ENCODE assay signal across 13 cellular contexts in the genomic region with DNA sequence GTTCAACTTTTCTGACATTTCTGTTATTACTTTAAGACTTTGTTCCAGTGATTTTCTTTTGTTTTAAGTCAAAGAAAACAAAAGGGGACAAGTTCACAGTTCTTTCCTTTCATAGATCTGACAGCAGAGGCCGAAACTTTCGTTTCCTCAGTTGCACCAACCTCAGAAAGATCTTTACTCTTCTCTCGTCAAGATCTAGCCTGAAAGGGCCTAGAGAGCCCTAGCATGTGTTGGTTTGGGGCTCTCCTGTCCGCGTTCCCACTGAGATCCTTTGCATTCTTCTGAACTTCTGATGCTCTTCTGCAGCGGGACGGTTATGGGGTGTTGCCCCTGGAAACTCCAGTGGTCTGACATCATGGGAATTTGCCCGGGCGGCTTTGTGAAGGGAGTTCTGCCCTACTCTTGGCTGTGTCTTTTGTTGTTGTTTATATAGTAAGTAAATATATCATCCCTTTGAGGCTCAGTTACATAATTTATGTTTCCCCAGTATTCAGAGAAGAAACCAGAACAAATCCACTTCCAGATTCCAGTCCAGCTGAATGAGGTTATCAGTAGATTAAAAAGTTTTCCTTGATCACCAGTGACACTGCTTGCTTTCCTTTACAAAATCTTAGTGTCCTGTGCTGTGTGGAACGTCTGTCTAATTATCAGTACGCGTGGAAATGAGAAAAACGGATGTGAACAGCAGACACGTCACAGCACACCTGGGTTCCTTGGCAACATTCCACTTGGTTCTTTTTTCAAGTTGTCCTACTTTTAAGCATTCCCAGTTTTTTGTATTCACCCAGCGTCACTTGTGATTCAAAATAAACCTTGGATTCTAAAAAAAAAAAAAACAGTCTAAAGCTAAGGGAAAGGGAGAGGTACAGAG.
A peak's percentile ranks its signal among the peaks of the same experiment; 100 is the strongest.
DNase-seq lines count a peak whose midpoint lies in the region; ATAC-seq and TF ChIP-seq lines count a peak whose summit lies in the region.
"Had no signal": no experiment of that assay in that cellular context is flagged by ENCODE, and none has a peak within 500 bp of the region (broad histone marks: within the 10 kb centered on the region; RNA-seq: fewer than 3 reads in every experiment).

No MANE protein-coding gene starts in this region.

- H3K4me1 ChIP-seq in heart right ventricle (peaks cover 0 to 35% (median 12%) of the 10 kb centered on the region in 9 donors), neuronal stem cell (ENCODE audit: control insufficient read depth in 2 of 2, insufficient read depth in 1 of 2, low read depth in 1 of 2, low read length in 2 of 2) (peaks cover 2 to 10% of the 10 kb centered on the region in 2 donors)
- H3K4me1 ChIP-seq: SJCRH30 had no signal

- WGBS in heart right ventricle, 2 donors = 44 to 58% methylated on average over 15 of the region's 15 CpGs
- WGBS in neuronal stem cell (ENCODE audit: extremely low coverage in 2 of 2, insufficient read length in 2 of 2, insufficient replicate concordance in 1 of 2), 2 donors = no CpG with 5 or more reads among the region's 15 CpGs

- H2BK12ac ChIP-seq in neuronal stem cell (ENCODE audit: low read length) = no peak overlapping the region

- H3K27me3 ChIP-seq in heart right ventricle (no peaks in the 10 kb centered on the region), neuronal stem cell (ENCODE audit: control insufficient read depth in 3 of 3, insufficient read depth in 3 of 3, low read depth in 1 of 3, low read length in 3 of 3) (peaks cover 0 to 2% (median 0%) of the 10 kb centered on the region in 3 experiments)
- H3K27me3 ChIP-seq: SJCRH30 had no signal

- intact Hi-C loops in heart right ventricle (cut with DNase I) = no loop called here

- H4K8ac ChIP-seq in neuronal stem cell (ENCODE audit: low read depth, low read length) = no peak overlapping the region

- H2AK5ac ChIP-seq in neuronal stem cell (ENCODE audit: low read depth, low read length) = no peak overlapping the region

- no peak overlapping the region for H2AFZ ChIP-seq in neuronal stem cell (ENCODE audit: low read length)

- H3K9ac ChIP-seq in neuronal stem cell (ENCODE audit: low read depth, low read length, poor library complexity) = no peak overlapping the region

- H3K27ac ChIP-seq in heart right ventricle = peak overlapping the region in 8 of 10 donors; percentile 31 to 67 (median 52)
- no peak overlapping the region for H3K27ac ChIP-seq in neuronal stem cell (replicated peaks; ENCODE audit: low read length)
- H3K27ac ChIP-seq: neutrophil, SJCRH30, VCaP had no signal

- H3K4me3 Mint-ChIP-seq in T-helper 2 cell treated with Interferon-gamma antibody and Interleukin-4, amounts not matched to agents 5 μg/mL and 100 μg/mL, for 36 hours = no peak overlapping the region
- H3K4me3 Mint-ChIP-seq: stimulated activated naive CD8-positive, alpha-beta T cell treated with anti-CD3 and anti-CD28 coated beads, Interleukin-15, Interleukin-2, amounts not matched to agents 100 ng/mL and 50 ng/mL, for 24 hours had no signal

- DNase-seq in astrocyte of the spinal cord (ENCODE audit: low read depth, low spot score) (peak; percentile 67), heart right ventricle (peak in 1 of 2 donors; percentile 52), neuronal stem cell (ENCODE audit: low spot score) (no peak), ureter (ENCODE audit: low spot score) (peak; percentile 44), T-helper 9 cell (no peak)
- DNase-seq in T-helper 2 cell treated with Interferon-gamma antibody and Interleukin-4, amounts not matched to agents 5 μg/mL and 100 μg/mL, for 36 hours (ENCODE audit: low spot score) = no peak
- no peak for DNase-seq in activated naive CD4-positive, alpha-beta T cell treated with Interleukin-2 at 50 U/mL for 16 hours
- DNase-seq: MV-4-11, SJCRH30 had no signal

- TF ChIP-seq CTCF in astrocyte of the spinal cord (IDR thresholded peaks at IDR 0.05; ENCODE audit: low read depth, low read length) = no peak
- TF ChIP-seq CTCF in heart right ventricle (IDR thresholded peaks at IDR 0.05) = no peak

- H3K4ac ChIP-seq in neuronal stem cell (ENCODE audit: low read length) = no peak overlapping the region

- H3K27ac Mint-ChIP-seq in T-helper 2 cell treated with Interferon-gamma antibody and Interleukin-4, amounts not matched to agents 5 μg/mL and 100 μg/mL, for 36 hours = no peak overlapping the region
- H3K27ac Mint-ChIP-seq: stimulated activated naive CD8-positive, alpha-beta T cell treated with anti-CD3 and anti-CD28 coated beads, Interleukin-15, Interleukin-2, amounts not matched to agents 100 ng/mL and 50 ng/mL, for 24 hours had no signal

- H3K36me3 ChIP-seq in heart right ventricle = peaks cover 0 to 59% (median 20%) of the 10 kb centered on the region in 9 donors
- H3K36me3 ChIP-seq in neuronal stem cell (replicated peaks in 1 of 2; ENCODE audit: control insufficient read depth in 2 of 2, insufficient read depth in 2 of 2, low read length in 2 of 2) = peaks cover 2 to 46% of the 10 kb centered on the region in 2 donors
- H3K36me3 ChIP-seq: neutrophil had no signal

- in situ Hi-C loops in astrocyte of the spinal cord (cut with HindIII; ENCODE audit: low sequenced_read_pairs) = no loop called here

- H3K36me3 Mint-ChIP-seq in T-helper 2 cell treated with Interferon-gamma antibody and Interleukin-4, amounts not matched to agents 5 μg/mL and 100 μg/mL, for 36 hours (ENCODE audit: low read depth) = no peaks in the 10 kb centered on the region

- no peak overlapping the region for H2BK15ac ChIP-seq in neuronal stem cell (ENCODE audit: low read length)

- no peaks in the 10 kb centered on the region for H3K9me3 Mint-ChIP-seq in T-helper 2 cell treated with Interferon-gamma antibody and Interleukin-4, amounts not matched to agents 5 μg/mL and 100 μg/mL, for 36 hours
- H3K9me3 Mint-ChIP-seq: stimulated activated naive CD8-positive, alpha-beta T cell treated with anti-CD3 and anti-CD28 coated beads, Interleukin-15, Interleukin-2, amounts not matched to agents 100 ng/mL and 50 ng/mL, for 24 hours had no signal

- ATAC-seq in heart right ventricle (peak in 7 of 8 donors; percentile 33 to 83 (median 58)), GM18870 (IDR thresholded peaks at IDR 0.05; ENCODE audit: unreplicated experiment) (no peak)

- peak overlapping the region; percentile 54 for H3K18ac ChIP-seq in neuronal stem cell (ENCODE audit: low read length)

- no peak overlapping the region for H3K23ac ChIP-seq in neuronal stem cell (ENCODE audit: low read depth, low read length, poor library complexity)

- H3K4me2 ChIP-seq in neuronal stem cell (ENCODE audit: insufficient read depth, low read length, poor library complexity, severe bottlenecking) = no peak overlapping the region

- no peak overlapping the region for H3K14ac ChIP-seq in neuronal stem cell (ENCODE audit: low read length)

- no peak overlapping the region for H4K91ac ChIP-seq in neuronal stem cell (ENCODE audit: low read depth, low read length, poor library complexity)

- H2BK120ac ChIP-seq in neuronal stem cell (ENCODE audit: low read depth, low read length) = no peak overlapping the region

- H3K9me3 ChIP-seq in heart right ventricle (no peaks in the 10 kb centered on the region), neuronal stem cell (replicated peaks in 1 of 2; ENCODE audit: control insufficient read depth in 2 of 2, insufficient read depth in 1 of 2, low read depth in 1 of 2, low read length in 2 of 2) (peaks cover 0 to 7% of the 10 kb centered on the region in 2 donors)
- H3K9me3 ChIP-seq: neutrophil, SJCRH30 had no signal

- no peaks in the 10 kb centered on the region for H3K4me1 Mint-ChIP-seq in T-helper 2 cell treated with Interferon-gamma antibody and Interleukin-4, amounts not matched to agents 5 μg/mL and 100 μg/mL, for 36 hours (ENCODE audit: low read depth)

- H3K79me1 ChIP-seq in neuronal stem cell (ENCODE audit: low read depth, low read length) = no peaks in the 10 kb centered on the region

- peaks cover 4% of the 10 kb centered on the region for H3K27me3 Mint-ChIP-seq in T-helper 2 cell treated with Interferon-gamma antibody and Interleukin-4, amounts not matched to agents 5 μg/mL and 100 μg/mL, for 36 hours (ENCODE audit: low read depth)

- H2BK5ac ChIP-seq in neuronal stem cell (ENCODE audit: low read length) = no peak overlapping the region

- H3K4me3 ChIP-seq in astrocyte of the spinal cord (ENCODE audit: low read depth, low read length) (no peak overlapping the region), heart right ventricle (peak overlapping the region in 1 of 10 donors; percentile 23), neuronal stem cell (ENCODE audit: low read length in 2 of 2) (no peak overlapping the region)
- H3K4me3 ChIP-seq: SJCRH30 had no signal

Comparison
In these comparisons a context has a peak if more than half of its experiments do, and no peak if none do; other contexts are left out.
1. DNase-seq: peak in astrocyte of the spinal cord (single experiment) and ureter (single experiment); none in neuronal stem cell (single experiment), T-helper 2 cell treated with Interferon-gamma antibody and Interleukin-4, amounts not matched to agents 5 μg/mL and 100 μg/mL, for 36 hours (single experiment), T-helper 9 cell (single experiment) and activated naive CD4-positive, alpha-beta T cell treated with Interleukin-2 at 50 U/mL for 16 hours (single experiment).